Comparison of ENCODE assay signal across 25 cellular contexts in the genomic region with DNA sequence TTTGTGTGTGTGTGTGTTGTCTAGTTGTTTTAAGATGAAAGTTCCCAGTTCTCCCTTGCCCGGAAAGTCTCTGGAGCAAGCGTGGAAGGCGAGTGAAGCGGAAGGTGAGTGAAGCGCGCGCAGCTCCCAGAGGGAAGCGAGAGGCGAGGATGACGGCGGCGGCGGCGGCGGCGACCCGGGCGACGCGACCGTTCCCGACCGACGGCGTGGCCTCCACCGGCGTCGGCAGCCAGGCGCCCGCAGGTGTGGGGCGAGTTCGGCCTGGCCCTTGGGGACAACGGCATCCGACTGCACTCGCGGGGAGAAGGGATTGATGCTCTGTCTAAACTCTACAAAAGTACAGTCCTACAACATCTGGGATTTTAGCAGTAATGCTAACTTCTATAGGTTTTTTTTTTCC.
DNase-seq lines count a peak whose midpoint lies in the region; ATAC-seq, FAIRE-seq and TF ChIP-seq lines count a peak whose summit lies in the region.
"Had no signal": no experiment of that assay in that cellular context is flagged by ENCODE, and none has a peak within 500 bp of the region (broad histone marks: within the 10 kb centered on the region; RNA-seq: fewer than 3 reads in every experiment).

No MANE protein-coding gene starts in this region.

- TF ChIP-seq CTCF in H1 (IDR thresholded peaks at IDR 0.05; ENCODE audit: control extremely low read depth in 1 of 3, insufficient read depth in 1 of 3, low read depth in 1 of 3, low read length in 3 of 3), result no peak
- TF ChIP-seq CTCF in natural killer cell (IDR thresholded peaks at IDR 0.05), result no peak
- no peak for TF ChIP-seq CTCF in psoas muscle (IDR thresholded peaks at IDR 0.05)

- H2AK5ac ChIP-seq in H1 (ENCODE audit: low read depth, low read length) (no peak overlapping the region), mesendoderm (ENCODE audit: low read length) (no peak overlapping the region)

- ATAC-seq in natural killer cell (no peak), psoas muscle (no peak)
- ATAC-seq: activated T-cell treated with anti-CD3 and anti-CD28 coated beads, Interleukin-2, amount 50 U/mL, for 4 hours; left lobe of liver; mucosa of descending colon had no signal

- no peak overlapping the region for H3K4me3 Mint-ChIP-seq in natural killer cell
- H3K4me3 Mint-ChIP-seq: activated T-cell treated with anti-CD3 and anti-CD28 coated beads, Interleukin-2, amount 50 U/mL, for 4 hours had no signal

- H4K91ac ChIP-seq in H1 (replicated peaks; ENCODE audit: insufficient read length, low read length), result no peak overlapping the region

- H2AFZ ChIP-seq in H1 (ENCODE audit: low read length), result no peak overlapping the region

- H3K27me3 ChIP-seq in HUES48 (ENCODE audit: control insufficient read depth, insufficient read depth, low read length) (peaks cover 26% of the 10 kb centered on the region), H1 (replicated peaks in 1 of 4; ENCODE audit: control insufficient read depth in 3 of 4, extremely low read depth in 1 of 4, insufficient read depth in 3 of 4, low read length in 3 of 4) (peaks cover 0 to 6% (median 0%) of the 10 kb centered on the region in 4 experiments; a peak in 2 of 7 replicates), mesendoderm (ENCODE audit: insufficient read depth, low read length, poor library complexity) (no peaks in the 10 kb centered on the region), psoas muscle (ENCODE audit: insufficient read depth in 3 of 3, low read length in 2 of 3) (peaks cover 0 to 18% (median 5%) of the 10 kb centered on the region in 3 donors)
- H3K27me3 ChIP-seq: BLaER1 treated with 17β-estradiol and CSF1 and Interleukin-3, amounts not matched to agents 10 nM and 100 nM; vagina had no signal

- H2BK120ac ChIP-seq in H1 (replicated peaks; ENCODE audit: low read depth, low read length), result no peak overlapping the region
- no peak overlapping the region for H2BK120ac ChIP-seq in mesendoderm (ENCODE audit: low read depth, low read length)

- no peak overlapping the region for H2BK12ac ChIP-seq in H1 (ENCODE audit: low read depth, low read length)

- H3K4me1 ChIP-seq in HUES48 (ENCODE audit: control insufficient read depth, insufficient read depth, low read length) (peaks cover 13% of the 10 kb centered on the region; the same call in 1 of the 2 replicates), H1 (replicated peaks in 1 of 4; ENCODE audit: control insufficient read depth in 3 of 4, insufficient read depth in 4 of 4, low read length in 3 of 4) (peaks cover 0 to 10% (median 3%) of the 10 kb centered on the region in 4 experiments; a peak in 4 of 7 replicates), mesendoderm (ENCODE audit: control insufficient read depth, low read depth, low read length) (no peaks in the 10 kb centered on the region), psoas muscle (no peaks in the 10 kb centered on the region)
- H3K4me1 ChIP-seq: BLaER1 treated with 17β-estradiol and CSF1 and Interleukin-3, amounts not matched to agents 10 nM and 100 nM; Caco-2; vagina had no signal

- H3K36me3 ChIP-seq in HUES48 (ENCODE audit: control insufficient read depth, insufficient read depth, low read length) (no peaks in the 10 kb centered on the region), H1 (ENCODE audit: control insufficient read depth in 2 of 4, insufficient read depth in 4 of 4, low read length in 3 of 4) (no peaks in the 10 kb centered on the region), mesendoderm (ENCODE audit: control insufficient read depth, insufficient read depth, low read length) (no peaks in the 10 kb centered on the region), psoas muscle (ENCODE audit: insufficient read depth in 1 of 2, low read depth in 1 of 2) (no peaks in the 10 kb centered on the region)
- H3K36me3 ChIP-seq: BLaER1 treated with 17β-estradiol and CSF1 and Interleukin-3, amounts not matched to agents 10 nM and 100 nM; cardiac muscle cell; vagina had no signal

- peaks cover 2 to 4% of the 10 kb centered on the region in 2 donors for H3K9me3 Mint-ChIP-seq in natural killer cell
- H3K9me3 Mint-ChIP-seq: activated T-cell treated with anti-CD3 and anti-CD28 coated beads, Interleukin-2, amount 50 U/mL, for 4 hours had no signal

- H3K9ac ChIP-seq in HUES48 (ENCODE audit: low read depth, low read length), result no peak overlapping the region
- no peak overlapping the region for H3K9ac ChIP-seq in H1 (replicated peaks in 1 of 4; ENCODE audit: extremely low read depth in 1 of 4, low read depth in 3 of 4, low read length in 3 of 4)
- H3K9ac ChIP-seq in mesendoderm (ENCODE audit: low read length), result peak overlapping the region; percentile 38
- H3K9ac ChIP-seq: BLaER1 treated with 17β-estradiol and CSF1 and Interleukin-3, amounts not matched to agents 10 nM and 100 nM had no signal

- H3K79me1 ChIP-seq in H1 (ENCODE audit: low read depth, low read length) (no peaks in the 10 kb centered on the region; the same call in 1 of the 2 replicates), mesendoderm (ENCODE audit: low read length) (no peaks in the 10 kb centered on the region)

- H2BK15ac ChIP-seq in H1 (ENCODE audit: low read length) (no peak overlapping the region), mesendoderm (replicated peaks; ENCODE audit: low read depth) (no peak overlapping the region)

- no peak for TF ChIP-seq RAD21 in H1 (IDR thresholded peaks at IDR 0.05 in 1 of 2, conservative IDR thresholded peaks at IDR 0.05 in 1 of 2; ENCODE audit: low read depth in 2 of 2, low read length in 2 of 2)

- no peaks in the 10 kb centered on the region for H3K23me2 ChIP-seq in H1 (ENCODE audit: low read depth, low read length)

- H3K36me3 Mint-ChIP-seq in natural killer cell, result peaks cover 5% of the 10 kb centered on the region

- intact Hi-C loops in natural killer cell (cut with micrococcal nuclease) (no loop called here), psoas muscle (cut with DNase I) (no loop called here)

- H3K56ac ChIP-seq in H1 (replicated peaks; ENCODE audit: insufficient read length, low read depth, low read length) (no peak overlapping the region), mesendoderm (ENCODE audit: low read length) (peak overlapping the region; percentile 76)

- H3K23ac ChIP-seq in H1 (ENCODE audit: insufficient read length), result no peak overlapping the region
- no peak overlapping the region for H3K23ac ChIP-seq in mesendoderm (ENCODE audit: low read length)

- FAIRE-seq in H1 (lab: Jason Lieb, UNC), result no peak
- FAIRE-seq: endothelial cell of umbilical vein, HTR-8/SVneo, small intestine, TTC549 had no signal

- H3K27ac ChIP-seq in HUES48 (ENCODE audit: low read depth, low read length) (no peak overlapping the region), H1 (ENCODE audit: low read depth, low read length) (no peak overlapping the region), mesendoderm (ENCODE audit: low read depth, low read length) (no peak overlapping the region), psoas muscle (no peak overlapping the region)
- H3K27ac ChIP-seq: BLaER1 treated with 17β-estradiol and CSF1 and Interleukin-3, amounts not matched to agents 10 nM and 100 nM; cardiac muscle cell; vagina had no signal

- H4K5ac ChIP-seq in H1 (ENCODE audit: insufficient read length, low read depth, low read length), result no peak overlapping the region
- H4K5ac ChIP-seq in mesendoderm (ENCODE audit: low read length), result no peak overlapping the region

- CTCF ChIA-PET in H1 (lab: Charles Lee; ENCODE audit: partially characterized antibody), result no interaction called here

- no peak overlapping the region for H3K27ac Mint-ChIP-seq in natural killer cell

- no peak overlapping the region for H3K18ac ChIP-seq in H1 (ENCODE audit: extremely low read depth, low read length)
- H3K18ac ChIP-seq in mesendoderm (ENCODE audit: low read length), result no peak overlapping the region

- H3K4me1 Mint-ChIP-seq in natural killer cell, result no peaks in the 10 kb centered on the region

- H3K79me2 ChIP-seq in H1 (ENCODE audit: control insufficient read depth in 1 of 2, insufficient read depth in 2 of 2, low read length in 2 of 2) (no peaks in the 10 kb centered on the region), mesendoderm (ENCODE audit: control insufficient read depth, insufficient read depth, low read length) (no peaks in the 10 kb centered on the region)

- TF ChIP-seq POLR2A in H1 (IDR thresholded peaks at IDR 0.05; ENCODE audit: control extremely low read depth in 1 of 2, low read depth in 2 of 2, low read length in 2 of 2), result no peak

- WGBS in H1 (ENCODE audit: extremely low coverage in 1 of 2, insufficient coverage in 1 of 2, insufficient read length in 1 of 2, insufficient replicate concordance in 2 of 2, low coverage in 1 of 2, low lambda C conversion rate in 2 of 2, missing lambda C conversion rate in 1 of 2), 2 experiments, result 15% methylated on average over 36 of the region's 36 CpGs; no CpG with 5 or more reads in 1 of the 2 experiments
- WGBS in mesendoderm (ENCODE audit: extremely low coverage, insufficient coverage, low lambda C conversion rate), result no CpG with 5 or more reads among the region's 36 CpGs
- WGBS in psoas muscle, 3 donors, result 18 to 36% (median 30%) methylated on average over 36 of the region's 36 CpGs

- no peak for TF ChIP-seq EP300 in H1 (IDR thresholded peaks at IDR 0.05; ENCODE audit: borderline replicate concordance in 1 of 2, low read depth in 2 of 2, low read length in 2 of 2)

- H2BK5ac ChIP-seq in H1 (ENCODE audit: low read depth, low read length) (no peak overlapping the region), mesendoderm (ENCODE audit: low read length) (no peak overlapping the region)

- H3K27me3 Mint-ChIP-seq in natural killer cell (ENCODE audit: low read depth in 2 of 2), result peaks cover 23 to 30% of the 10 kb centered on the region in 2 donors

- H4K20me1 ChIP-seq in H1 (replicated peaks in 1 of 2; ENCODE audit: control insufficient read depth in 1 of 2, insufficient read depth in 2 of 2, low read length in 2 of 2), result peaks cover 0 to 1% of the 10 kb centered on the region in 2 experiments
- H4K20me1 ChIP-seq: BLaER1 treated with 17β-estradiol and CSF1 and Interleukin-3, amounts not matched to agents 10 nM and 100 nM had no signal

- no peak overlapping the region for H3K14ac ChIP-seq in H1 (ENCODE audit: insufficient read length)

- DNase-seq in H1 (ENCODE audit: low read depth in 1 of 2, low spot score in 2 of 2) (peak in 1 of 2 experiments; percentile 67), mesendoderm (peak; percentile 12), retina (peak; percentile 65), NCI-H2107 treated with DMSO at 0.1 percent for 48 hours (lab: John Stamatoyannopoulos, UW; ENCODE audit: unreplicated experiment) (no peak), NCI-H146 (lab: John Stamatoyannopoulos, UW) (no peak), natural killer cell (no peak), psoas muscle (no peak)
- DNase-seq: activated CD4-positive, alpha-beta T cell treated with anti-CD3 and anti-CD28 coated beads for 4 hours; activated naive CD4-positive, alpha-beta T cell treated with Interleukin-2 at 50 U/mL for 16 hours; activated T-cell treated with anti-CD3 and anti-CD28 coated beads, Interleukin-2, amount 50 U/mL, for 4 hours; amniotic stem cell; Caco-2; DMS79; GOT3; mucosa of descending colon; NCI-H187; small intestine had no signal

- H3K4ac ChIP-seq in H1 (replicated peaks; ENCODE audit: insufficient read length, low read depth, low read length) (no peak overlapping the region), mesendoderm (ENCODE audit: low read depth, low read length) (no peak overlapping the region)

- no peaks in the 10 kb centered on the region for H3K9me3 ChIP-seq in HUES48 (ENCODE audit: control insufficient read depth, insufficient read depth, low read length)
- no peaks in the 10 kb centered on the region for H3K9me3 ChIP-seq in H1 (ENCODE audit: insufficient read depth in 2 of 2, low read depth in 1 of 2, low read length in 1 of 2)
- H3K9me3 ChIP-seq in psoas muscle, result no peaks in the 10 kb centered on the region
- H3K9me3 ChIP-seq: BLaER1 treated with 17β-estradiol and CSF1 and Interleukin-3, amounts not matched to agents 10 nM and 100 nM; Caco-2; mucosa of descending colon; vagina had no signal

- no peak overlapping the region for H2BK20ac ChIP-seq in H1 (ENCODE audit: low read length)

- POLR2A ChIA-PET in H1 (lab: Charles Lee; ENCODE audit: partially characterized antibody), result no interaction called here

- H3K4me2 ChIP-seq in H1 (ENCODE audit: insufficient read depth in 1 of 2, low read depth in 2 of 2, low read length in 2 of 2) (peak overlapping the region; percentile 29 to 64; a peak in 3 of 4 replicates), mesendoderm (ENCODE audit: low read length) (peak overlapping the region; percentile 36)
- H3K4me2 ChIP-seq: BLaER1 treated with 17β-estradiol and CSF1 and Interleukin-3, amounts not matched to agents 10 nM and 100 nM had no signal

- H4K8ac ChIP-seq in H1 (ENCODE audit: extremely low read depth, insufficient read depth, low read length) (no peak overlapping the region), mesendoderm (ENCODE audit: low read depth, low read length) (no peak overlapping the region)

- H3K4me3 ChIP-seq in HUES48 (ENCODE audit: low read depth, low read length) (peak overlapping the region; percentile 17; the same call in 1 of the 2 replicates), H1 (ENCODE audit: extremely low read depth in 1 of 4, insufficient read depth in 2 of 4, low read depth in 3 of 4, low read length in 4 of 4) (peak overlapping the region in 1 of 4 experiments; percentile 48; a peak in 4 of 8 replicates), mesendoderm (ENCODE audit: low read length) (no peak overlapping the region), psoas muscle (no peak overlapping the region)
- H3K4me3 ChIP-seq: BLaER1 treated with 17β-estradiol and CSF1 and Interleukin-3, amounts not matched to agents 10 nM and 100 nM; cardiac muscle cell; mucosa of descending colon; vagina had no signal

Comparison
In these comparisons a context has a peak if more than half of its experiments do, and no peak if none do; other contexts are left out.
1. DNase-seq: peak in mesendoderm (single experiment) and retina (single experiment); none in NCI-H2107 treated with DMSO at 0.1 percent for 48 hours (single experiment), NCI-H146 (single experiment), natural killer cell (single experiment) and psoas muscle (0 of 2).